Comparison of ENCODE assay signal across 1 cellular context in genomic region chr5:14199902-14200301, GRCh38.
TF ChIP-seq lines count a peak whose summit lies in the region.

No MANE protein-coding gene starts in this region.

TF ChIP-seq in GM23338, 12 proteins besides CTCF, POLR2A, EP300 and RAD21 (continued from another document):
- TF ChIP-seq, protein P1, sequence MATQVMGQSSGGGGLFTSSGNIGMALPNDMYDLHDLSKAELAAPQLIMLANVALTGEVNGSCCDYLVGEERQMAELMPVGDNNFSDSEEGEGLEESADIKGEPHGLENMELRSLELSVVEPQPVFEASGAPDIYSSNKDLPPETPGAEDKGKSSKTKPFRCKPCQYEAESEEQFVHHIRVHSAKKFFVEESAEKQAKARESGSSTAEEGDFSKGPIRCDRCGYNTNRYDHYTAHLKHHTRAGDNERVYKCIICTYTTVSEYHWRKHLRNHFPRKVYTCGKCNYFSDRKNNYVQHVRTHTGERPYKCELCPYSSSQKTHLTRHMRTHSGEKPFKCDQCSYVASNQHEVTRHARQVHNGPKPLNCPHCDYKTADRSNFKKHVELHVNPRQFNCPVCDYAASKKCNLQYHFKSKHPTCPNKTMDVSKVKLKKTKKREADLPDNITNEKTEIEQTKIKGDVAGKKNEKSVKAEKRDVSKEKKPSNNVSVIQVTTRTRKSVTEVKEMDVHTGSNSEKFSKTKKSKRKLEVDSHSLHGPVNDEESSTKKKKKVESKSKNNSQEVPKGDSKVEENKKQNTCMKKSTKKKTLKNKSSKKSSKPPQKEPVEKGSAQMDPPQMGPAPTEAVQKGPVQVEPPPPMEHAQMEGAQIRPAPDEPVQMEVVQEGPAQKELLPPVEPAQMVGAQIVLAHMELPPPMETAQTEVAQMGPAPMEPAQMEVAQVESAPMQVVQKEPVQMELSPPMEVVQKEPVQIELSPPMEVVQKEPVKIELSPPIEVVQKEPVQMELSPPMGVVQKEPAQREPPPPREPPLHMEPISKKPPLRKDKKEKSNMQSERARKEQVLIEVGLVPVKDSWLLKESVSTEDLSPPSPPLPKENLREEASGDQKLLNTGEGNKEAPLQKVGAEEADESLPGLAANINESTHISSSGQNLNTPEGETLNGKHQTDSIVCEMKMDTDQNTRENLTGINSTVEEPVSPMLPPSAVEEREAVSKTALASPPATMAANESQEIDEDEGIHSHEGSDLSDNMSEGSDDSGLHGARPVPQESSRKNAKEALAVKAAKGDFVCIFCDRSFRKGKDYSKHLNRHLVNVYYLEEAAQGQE (IDR thresholded peaks at IDR 0.05; ENCODE audit: unreplicated experiment), result no peak
- TF ChIP-seq STAT1 (IDR thresholded peaks at IDR 0.05; ENCODE audit: unreplicated experiment) (no peak), EZH2phosphoT487 (IDR thresholded peaks at IDR 0.05; ENCODE audit: unreplicated experiment) (no peak), POLR2AphosphoS5 (IDR thresholded peaks at IDR 0.05; ENCODE audit: low read depth) (no peak), CREB1 (CRISPR knock-in tag; IDR thresholded peaks at IDR 0.05; ENCODE audit: low read depth) (no peak), ZNF331 (CRISPR knock-in tag; IDR thresholded peaks at IDR 0.05; ENCODE audit: low read depth) (no peak)
